In genomic region chr15:88628018-88628673, GRCh38 we compare ENCODE assay signal across 11 cellular contexts. TPM values are rescaled to one million over a fixed set of nuclear protein-coding genes. Genes with fewer than 3 reads are reported as not detected.
DNase-seq lines count a peak whose midpoint lies in the region; ATAC-seq and TF ChIP-seq lines count a peak whose summit lies in the region.
"Had no signal": no experiment of that assay in that cellular context is flagged by ENCODE, and none has a peak within 500 bp of the region (broad histone marks: within the 10 kb centered on the region; RNA-seq: fewer than 3 reads in every experiment).

No MANE protein-coding gene starts in this region.

- H3K4me1 Mint-ChIP-seq in CD4-positive, alpha-beta T cell (ENCODE audit: low read depth): peaks cover 94% of the 10 kb centered on the region
- H3K4me1 Mint-ChIP-seq in activated T-helper 17 cell treated with anti-CD3 and anti-CD28 coated beads, Interleukin-2, amount 50 U/mL, for 72 hours: peaks cover 45% of the 10 kb centered on the region
- peaks cover 41 to 50% of the 10 kb centered on the region in 2 donors for H3K4me1 Mint-ChIP-seq in natural killer cell treated with Interleukin-12 subunit alpha and Interleukin-12 subunit beta and Interleukin-15 and Interleukin-18, amount 100 ng/mL, for 72 hours (ENCODE audit: low read depth in 2 of 2)
- H3K4me1 Mint-ChIP-seq in MCF 10A (ENCODE audit: insufficient read depth, unreplicated experiment): peaks cover 49% of the 10 kb centered on the region

- H3K4me3 ChIP-seq in HEK293 (ENCODE audit: low read depth, low read length) (no peak overlapping the region), prostate gland (no peak overlapping the region)
- H3K4me3 ChIP-seq: gastroesophageal sphincter had no signal

- H3K4me1 ChIP-seq in HEK293 (ENCODE audit: control insufficient read depth, insufficient read depth, low read length): peaks cover 10% of the 10 kb centered on the region
- peaks cover 3% of the 10 kb centered on the region for H3K4me1 ChIP-seq in prostate gland (replicated peaks)

- intact Hi-C loops in CD4-positive, alpha-beta T cell (cut with DNase I, micrococcal nuclease): loop anchor here (10.0 kb wide), 4 partner anchors 387 to 707 kb away; partner anchors contain the start of genes POLG (in 2 of the 2) and FANCI (in 1 of the 2)
- intact Hi-C loops in prostate gland (cut with DNase I): loop anchor here (5.0 to 10.0 kb wide), 2 partner anchors 83 to 269 kb away; partner anchors contain the start of genes DET1 and HAPLN3
- intact Hi-C loops in MCF 10A (cut with micrococcal nuclease): no loop called here

- no TSS peak for BruUV-seq in MCF 10A (replicated peaks; lab: Mats Ljungman, UMichigan)

- H3K27me3 Mint-ChIP-seq in CD4-positive, alpha-beta T cell: no peaks in the 10 kb centered on the region
- no peaks in the 10 kb centered on the region for H3K27me3 Mint-ChIP-seq in activated T-helper 17 cell treated with anti-CD3 and anti-CD28 coated beads, Interleukin-2, amount 50 U/mL, for 72 hours
- no peaks in the 10 kb centered on the region for H3K27me3 Mint-ChIP-seq in natural killer cell treated with Interleukin-12 subunit alpha and Interleukin-12 subunit beta and Interleukin-15 and Interleukin-18, amount 100 ng/mL, for 72 hours
- no peaks in the 10 kb centered on the region for H3K27me3 Mint-ChIP-seq in MCF 10A (ENCODE audit: insufficient read depth, unreplicated experiment)
- H3K27me3 Mint-ChIP-seq: progenitor cell of endocrine pancreas had no signal

- no peak for TF ChIP-seq CTCF in CD4-positive, alpha-beta T cell (IDR thresholded peaks at IDR 0.05)
- no peak for TF ChIP-seq CTCF in HEK293 (tag by site-specific recombination; IDR thresholded peaks at IDR 0.05)
- no peak for TF ChIP-seq CTCF in prostate gland (IDR thresholded peaks at IDR 0.05)
- TF ChIP-seq CTCF in MCF 10A (IDR thresholded peaks at IDR 0.05; ENCODE audit: unreplicated experiment): no peak

- TF ChIP-seq POLR2A in prostate gland (IDR thresholded peaks at IDR 0.05): no peak

- peak overlapping the region; percentile 75 for H3K4me3 Mint-ChIP-seq in CD4-positive, alpha-beta T cell
- H3K4me3 Mint-ChIP-seq in activated T-helper 17 cell treated with anti-CD3 and anti-CD28 coated beads, Interleukin-2, amount 50 U/mL, for 72 hours: peak overlapping the region; percentile 87
- H3K4me3 Mint-ChIP-seq in natural killer cell treated with Interleukin-12 subunit alpha and Interleukin-12 subunit beta and Interleukin-15 and Interleukin-18, amount 100 ng/mL, for 72 hours: no peak overlapping the region
- H3K4me3 Mint-ChIP-seq in MCF 10A (ENCODE audit: unreplicated experiment): no peak overlapping the region

- DNase-seq in CD4-positive, alpha-beta T cell: no peak
- DNase-seq in natural killer cell treated with Interleukin-12 subunit alpha and Interleukin-12 subunit beta and Interleukin-15 and Interleukin-18, amount 100 ng/mL, for 72 hours (ENCODE audit: low spot score): no peak
- DNase-seq in prostate gland (ENCODE audit: low spot score) (no peak), MCF 10A (ENCODE audit: unreplicated experiment) (no peak)
- DNase-seq: SIG-M5, WERI-Rb-1 had no signal

- H3K27me3 ChIP-seq in CD4-positive, alpha-beta T cell (ENCODE audit: control insufficient read depth, insufficient read depth, low read length): no peaks in the 10 kb centered on the region
- no peaks in the 10 kb centered on the region for H3K27me3 ChIP-seq in prostate gland (replicated peaks; ENCODE audit: insufficient read depth)
- H3K27me3 ChIP-seq: gastroesophageal sphincter had no signal

- CTCF ChIA-PET in CD4-positive, alpha-beta T cell (lab: Charles Lee): interaction anchor here (0.7 to 1.1 kb wide), 4 partner anchors 7 to 37 kb away, joined by 3 to 4 read pairs (median 3); no protein-coding TSS in a partner anchor
- CTCF ChIA-PET in HEK293 (lab: Yijun Ruan, JAX) (interaction anchor here (0.5 kb wide), 1 partner anchor 327 kb away, joined by 3 read pairs; no protein-coding TSS in a partner anchor), MCF 10A (lab: Yijun Ruan, JAX) (no interaction called here)

- 93% methylated on average over 5 of the region's 5 CpGs for WGBS in prostate gland

- H3K36me3 Mint-ChIP-seq in CD4-positive, alpha-beta T cell (ENCODE audit: low read depth): peaks cover 74% of the 10 kb centered on the region
- peaks cover 100% of the 10 kb centered on the region for H3K36me3 Mint-ChIP-seq in activated T-helper 17 cell treated with anti-CD3 and anti-CD28 coated beads, Interleukin-2, amount 50 U/mL, for 72 hours (ENCODE audit: low read depth)
- peaks cover 18% of the 10 kb centered on the region for H3K36me3 Mint-ChIP-seq in natural killer cell treated with Interleukin-12 subunit alpha and Interleukin-12 subunit beta and Interleukin-15 and Interleukin-18, amount 100 ng/mL, for 72 hours
- peaks cover 79% of the 10 kb centered on the region for H3K36me3 Mint-ChIP-seq in MCF 10A (ENCODE audit: insufficient read depth, unreplicated experiment)

- H3K27ac ChIP-seq in CD4-positive, alpha-beta T cell (ENCODE audit: low read depth, low read length): peak overlapping the region; percentile 75
- no peak overlapping the region for H3K27ac ChIP-seq in HEK293 (ENCODE audit: extremely low read depth, low read depth, low read length)
- no peak overlapping the region for H3K27ac ChIP-seq in prostate gland
- H3K27ac ChIP-seq: gastroesophageal sphincter, WERI-Rb-1 had no signal

- no peaks in the 10 kb centered on the region for H3K9me3 ChIP-seq in CD4-positive, alpha-beta T cell (ENCODE audit: control insufficient read depth, low read length)
- H3K9me3 ChIP-seq in HEK293 (ENCODE audit: control insufficient read depth, insufficient read depth, low read depth, low read length) (no peaks in the 10 kb centered on the region), prostate gland (no peaks in the 10 kb centered on the region)
- H3K9me3 ChIP-seq: gastroesophageal sphincter had no signal

- H3K9me3 Mint-ChIP-seq in CD4-positive, alpha-beta T cell: no peaks in the 10 kb centered on the region
- H3K9me3 Mint-ChIP-seq in activated T-helper 17 cell treated with anti-CD3 and anti-CD28 coated beads, Interleukin-2, amount 50 U/mL, for 72 hours: no peaks in the 10 kb centered on the region
- H3K9me3 Mint-ChIP-seq in natural killer cell treated with Interleukin-12 subunit alpha and Interleukin-12 subunit beta and Interleukin-15 and Interleukin-18, amount 100 ng/mL, for 72 hours: no peaks in the 10 kb centered on the region
- no peaks in the 10 kb centered on the region for H3K9me3 Mint-ChIP-seq in MCF 10A (ENCODE audit: unreplicated experiment)

- POLR2A ChIA-PET in CD4-positive, alpha-beta T cell (lab: Charles Lee): interaction anchor here (0.7 to 6.2 kb wide), 7 partner anchors 20 to 267 kb away, joined by 3 to 83 read pairs (median 4); partner anchors contain the start of gene HAPLN3
- POLR2A ChIA-PET in HEK293 (lab: Yijun Ruan, JAX): interaction anchor here (0.5 to 0.7 kb wide), 3 partner anchors 9 to 62 kb away, joined by 3 to 5 read pairs (median 5); no protein-coding TSS in a partner anchor
- POLR2A ChIA-PET in MCF 10A (lab: Yijun Ruan, JAX): interaction anchor here (1.6 kb wide), 1 partner anchor 7 kb away, joined by 7 read pairs; no protein-coding TSS in a partner anchor

- H3K36me3 ChIP-seq in HEK293 (ENCODE audit: control insufficient read depth in 2 of 2, insufficient read depth in 1 of 2, low read length in 2 of 2): peaks cover 65 to 92% of the 10 kb centered on the region in 2 experiments
- H3K36me3 ChIP-seq in prostate gland: peaks cover 0 to 9% of the 10 kb centered on the region in 2 donors

- H3K27ac Mint-ChIP-seq in CD4-positive, alpha-beta T cell: peak overlapping the region; percentile 95
- peak overlapping the region; percentile 89 for H3K27ac Mint-ChIP-seq in activated T-helper 17 cell treated with anti-CD3 and anti-CD28 coated beads, Interleukin-2, amount 50 U/mL, for 72 hours
- H3K27ac Mint-ChIP-seq in natural killer cell treated with Interleukin-12 subunit alpha and Interleukin-12 subunit beta and Interleukin-15 and Interleukin-18, amount 100 ng/mL, for 72 hours: peak overlapping the region; percentile 33 to 87
- H3K27ac Mint-ChIP-seq in MCF 10A (ENCODE audit: low read depth, unreplicated experiment): no peak overlapping the region
- H3K27ac Mint-ChIP-seq: progenitor cell of endocrine pancreas had no signal

- ATAC-seq in CD4-positive, alpha-beta T cell (ENCODE audit: poor library complexity): no peak
- no peak for ATAC-seq in activated T-helper 17 cell treated with anti-CD3 and anti-CD28 coated beads, Interleukin-2, amount 50 U/mL, for 72 hours (replicated peaks)
- ATAC-seq in natural killer cell treated with Interleukin-12 subunit alpha and Interleukin-12 subunit beta and Interleukin-15 and Interleukin-18, amount 100 ng/mL, for 72 hours: no peak
- ATAC-seq in GM18907 (IDR thresholded peaks at IDR 0.05; ENCODE audit: unreplicated experiment): no peak
- ATAC-seq: gastroesophageal sphincter had no signal

TF ChIP-seq in HEK293, 187 proteins besides CTCF, POLR2A, EP300 and RAD21:
- TF ChIP-seq ZFP3 (tag by site-specific recombination; IDR thresholded peaks at IDR 0.05; ENCODE audit: low read depth) (no peak), ZIC2 (tag by site-specific recombination; IDR thresholded peaks at IDR 0.05) (0 out of 2 replicates have a peak, but pooled peaks have one; percentile 12), ZNF544 (tag by site-specific recombination; IDR thresholded peaks at IDR 0.05) (no peak), ZNF521 (tag by site-specific recombination; IDR thresholded peaks at IDR 0.05) (no peak)

RNA-seq across cellular contexts. Expression of gene AEN, which starts 7.0 kb away (rescaled TPM):
- total RNA-seq in CD4-positive, alpha-beta T cell: 10 to 100 TPM; 40.7 to 43.7 TPM
- 10 to 100 TPM; 43.6 to 53.8 TPM for total RNA-seq in activated T-helper 17 cell treated with anti-CD3 and anti-CD28 coated beads, Interleukin-2, amount 50 U/mL, for 72 hours
- total RNA-seq in natural killer cell treated with Interleukin-12 subunit alpha and Interleukin-12 subunit beta and Interleukin-15 and Interleukin-18, amount 100 ng/mL, for 72 hours: 10 to 100 TPM; 47.1 to 81.4 TPM
- total RNA-seq in prostate gland (10 to 100 TPM; 20.4 to 30.4 TPM), MCF 10A (2022) (48.7 and 67.6 TPM in 2 replicates)

RNA-seq across cellular contexts. Expression of gene ISG20, which starts 10.7 kb away (rescaled TPM):
- 100 to 1,000 TPM; 152 to 157 TPM for total RNA-seq in CD4-positive, alpha-beta T cell
- total RNA-seq in activated T-helper 17 cell treated with anti-CD3 and anti-CD28 coated beads, Interleukin-2, amount 50 U/mL, for 72 hours: 10 to 100 TPM; 34.9 to 89.7 TPM
- total RNA-seq in natural killer cell treated with Interleukin-12 subunit alpha and Interleukin-12 subunit beta and Interleukin-15 and Interleukin-18, amount 100 ng/mL, for 72 hours: 10 to 100 TPM; 21.8 to 30.2 TPM
- total RNA-seq in prostate gland: 10 to 100 TPM in 1 of 2 donors, 1 to 10 TPM in 1; 6.9 to 16.3 TPM
- total RNA-seq in MCF 10A (2022): 9.7 and 20.0 TPM in 2 replicates

Comparison
In these comparisons a context has a peak if more than half of its experiments do, and no peak if none do; other contexts are left out.
1. H3K4me3 Mint-ChIP-seq: peak in CD4-positive, alpha-beta T cell (single experiment) and activated T-helper 17 cell treated with anti-CD3 and anti-CD28 coated beads, Interleukin-2, amount 50 U/mL, for 72 hours (single experiment); none in natural killer cell treated with Interleukin-12 subunit alpha and Interleukin-12 subunit beta and Interleukin-15 and Interleukin-18, amount 100 ng/mL, for 72 hours (single experiment) and MCF 10A (single experiment).